Comparison of ENCODE assay signal across 2 cellular contexts in genomic region chr10:89490589-89491335, GRCh38.
TF ChIP-seq lines count a peak whose summit lies in the region.

No MANE protein-coding gene starts in this region.

TF ChIP-seq in liver, 16 proteins besides CTCF, POLR2A, EP300 and RAD21 (continued from another document):
- TF ChIP-seq GABPA (IDR thresholded peaks at IDR 0.05 in 1 of 2, conservative IDR thresholded peaks at IDR 0.05 in 1 of 2): no peak
- no peak for TF ChIP-seq RXRA (IDR thresholded peaks at IDR 0.05)
- peak; percentile 38 for TF ChIP-seq SP1 (IDR thresholded peaks at IDR 0.05)

TF ChIP-seq in HepG2, 621 proteins besides CTCF, POLR2A, EP300 and RAD21:
- TF ChIP-seq ZNF563 (CRISPR knock-in tag; IDR thresholded peaks at IDR 0.05) (no peak), MED8 (CRISPR knock-in tag; IDR thresholded peaks at IDR 0.05; ENCODE audit: insufficient replicate concordance) (no peak)
